In the genomic region with DNA sequence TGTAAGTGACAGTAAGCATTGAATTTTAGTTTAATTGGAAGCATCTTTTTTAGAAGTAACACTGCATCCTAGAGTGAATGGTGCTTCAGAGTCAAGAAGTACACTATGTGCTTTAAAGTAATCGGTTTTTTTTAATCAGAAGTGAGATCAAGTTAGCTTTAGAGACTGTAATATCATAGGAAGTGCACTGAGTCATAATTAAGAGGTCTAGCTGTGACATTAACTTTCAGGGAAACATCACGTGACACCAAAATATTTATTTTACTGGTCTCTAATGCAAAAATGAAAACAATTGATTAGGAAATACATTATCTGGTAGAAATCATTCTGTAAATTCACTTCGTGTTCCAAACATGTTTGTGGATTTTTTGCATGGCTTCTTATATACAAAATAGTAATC, we compare ENCODE assay signal across 25 cellular contexts. TPM values are rescaled to one million over a fixed set of nuclear protein-coding genes. Genes with fewer than 3 reads are reported as not detected.
DNase-seq lines count a peak whose midpoint lies in the region; ATAC-seq and TF ChIP-seq lines count a peak whose summit lies in the region.
"Had no signal": no experiment of that assay in that cellular context is flagged by ENCODE, and none has a peak within 500 bp of the region (broad histone marks: within the 10 kb centered on the region; RNA-seq: fewer than 3 reads in every experiment).

No MANE protein-coding gene starts in this region.

- TF ChIP-seq CTCF in choroid plexus epithelial cell (conservative IDR thresholded peaks at IDR 0.05; ENCODE audit: low read depth, low read length) (no peak), left lung (IDR thresholded peaks at IDR 0.05) (no peak)

- intact Hi-C loops in left lung (cut with DNase I), result no loop called here
- intact Hi-C loops in CD4-positive, alpha-beta memory T cell (cut with micrococcal nuclease), result no loop called here

- H3K27ac ChIP-seq in left lung, result no peak overlapping the region
- H3K27ac ChIP-seq in CD4-positive, alpha-beta memory T cell (ENCODE audit: low read depth, low read length), result no peak overlapping the region
- H3K27ac ChIP-seq: A549; BLaER1 treated with 17β-estradiol and CSF1 and Interleukin-3, amounts not matched to agents 10 nM and 100 nM had no signal

- H3K36me3 Mint-ChIP-seq in CD4-positive, alpha-beta memory T cell, result no peaks in the 10 kb centered on the region
- H3K36me3 Mint-ChIP-seq: CD14-positive monocyte had no signal

- no peak overlapping the region for H3K27ac Mint-ChIP-seq in CD4-positive, alpha-beta memory T cell
- H3K27ac Mint-ChIP-seq: CD4-positive, alpha-beta T cell; GM23338; H9 had no signal

- CTCF ChIA-PET in CD4-positive, alpha-beta memory T cell (lab: Charles Lee; ENCODE audit: partially characterized antibody), result no interaction called here

- H3K9me3 Mint-ChIP-seq in CD4-positive, alpha-beta memory T cell, result peaks cover 0 to 3% (median 0%) of the 10 kb centered on the region in 8 donors
- H3K9me3 Mint-ChIP-seq: H9 had no signal

- H3K27me3 ChIP-seq in left lung, result no peaks in the 10 kb centered on the region
- H3K27me3 ChIP-seq in CD4-positive, alpha-beta memory T cell (ENCODE audit: insufficient read depth, low read length), result no peaks in the 10 kb centered on the region
- H3K27me3 ChIP-seq: BE2C; BLaER1 treated with 17β-estradiol and CSF1 and Interleukin-3, amounts not matched to agents 10 nM and 100 nM had no signal

- ATAC-seq in left lung (peak; percentile 25), HG02970 (IDR thresholded peaks at IDR 0.05; ENCODE audit: low FRiP score, unreplicated experiment) (no peak), GM21390 (IDR thresholded peaks at IDR 0.05; ENCODE audit: unreplicated experiment) (no peak)
- ATAC-seq: A549, GM23338, HCT116 had no signal

- no peaks in the 10 kb centered on the region for H3K4me1 Mint-ChIP-seq in CD4-positive, alpha-beta memory T cell
- H3K4me1 Mint-ChIP-seq: GM23338, H9 had no signal

- no peaks in the 10 kb centered on the region for H3K9me3 ChIP-seq in left lung
- no peaks in the 10 kb centered on the region for H3K9me3 ChIP-seq in CD4-positive, alpha-beta memory T cell (ENCODE audit: control insufficient read depth in 1 of 2, low read length in 2 of 2)
- H3K9me3 ChIP-seq: A549; BE2C; BLaER1 treated with 17β-estradiol and CSF1 and Interleukin-3, amounts not matched to agents 10 nM and 100 nM had no signal

- no peaks in the 10 kb centered on the region for H3K36me3 ChIP-seq in left lung
- no peaks in the 10 kb centered on the region for H3K36me3 ChIP-seq in CD4-positive, alpha-beta memory T cell (ENCODE audit: insufficient read depth, low read length)
- H3K36me3 ChIP-seq: BE2C; BLaER1 treated with 17β-estradiol and CSF1 and Interleukin-3, amounts not matched to agents 10 nM and 100 nM had no signal

- no peaks in the 10 kb centered on the region for H3K4me1 ChIP-seq in left lung
- H3K4me1 ChIP-seq in CD4-positive, alpha-beta memory T cell (ENCODE audit: insufficient read depth, low read length), result no peaks in the 10 kb centered on the region
- H3K4me1 ChIP-seq: BE2C had no signal

- POLR2A ChIA-PET in CD4-positive, alpha-beta memory T cell (lab: Charles Lee; ENCODE audit: partially characterized antibody), result no interaction called here

- H3K4me3 Mint-ChIP-seq in CD4-positive, alpha-beta memory T cell, result no peak overlapping the region
- H3K4me3 Mint-ChIP-seq: CD14-positive monocyte; CD4-positive, alpha-beta T cell; GM23338; H9 had no signal

- H3K27me3 Mint-ChIP-seq in CD4-positive, alpha-beta memory T cell, result no peaks in the 10 kb centered on the region
- H3K27me3 Mint-ChIP-seq: CD4-positive, alpha-beta T cell had no signal

- H3K4me3 ChIP-seq in choroid plexus epithelial cell (ENCODE audit: low read depth, low read length) (no peak overlapping the region), left lung (no peak overlapping the region)
- no peak overlapping the region for H3K4me3 ChIP-seq in CD4-positive, alpha-beta memory T cell (ENCODE audit: low read length in 2 of 2)
- H3K4me3 ChIP-seq: A549; BLaER1 treated with 17β-estradiol and CSF1 and Interleukin-3, amounts not matched to agents 10 nM and 100 nM; GM23338 had no signal

- DNase-seq in LHCN-M2 (ENCODE audit: low read depth) (peak; percentile 30), choroid plexus epithelial cell (ENCODE audit: low read depth) (peak; percentile 16), fibroblast of gingiva (ENCODE audit: low read depth) (peak; percentile 18), left lung (no peak), NCI-H1417 (lab: John Stamatoyannopoulos, UW) (no peak)
- no peak for DNase-seq in CD4-positive, alpha-beta memory T cell
- DNase-seq: 8988T; ACHN; AML-193; BE2C; Calu3; CD4-positive, alpha-beta T cell; COR-L47; DMS53; DMS79 treated with DMSO at 0.1 percent for 48 hours; GF-D8; H9 had no signal

RNA-seq across cellular contexts. Expression of a gene that starts 55.3 kb away (rescaled TPM):
- 0.51 and 1.5 TPM in 2 replicates for total RNA-seq in LHCN-M2 (2014; rRNA removed)
- 0.16 TPM for polyA plus RNA-seq in LHCN-M2 (2012)
- total RNA-seq in left lung, result 10 to 100 TPM in 1 of 2 donors, 1 to 10 TPM in 1; 7.1 to 29.7 TPM
- total RNA-seq in CD4-positive, alpha-beta memory T cell, result 1 to 10 TPM in 1 of 2 experiments, under 1 TPM in 1; 0.73 to 1.3 TPM
- under 1 TPM in 1 of 2 donors, not detected in 1; 0.85 TPM for polyA plus RNA-seq in CD4-positive, alpha-beta memory T cell
- total RNA-seq: G401 had no signal

Comparison
In these comparisons a context has a peak if more than half of its experiments do, and no peak if none do; other contexts are left out.
1. DNase-seq: peak in LHCN-M2 (single experiment), choroid plexus epithelial cell (single experiment) and fibroblast of gingiva (single experiment); none in left lung (0 of 2), CD4-positive, alpha-beta memory T cell (0 of 5) and NCI-H1417 (0 of 3).